ENCODE assay signal across 6 cellular contexts in the genomic region with DNA sequence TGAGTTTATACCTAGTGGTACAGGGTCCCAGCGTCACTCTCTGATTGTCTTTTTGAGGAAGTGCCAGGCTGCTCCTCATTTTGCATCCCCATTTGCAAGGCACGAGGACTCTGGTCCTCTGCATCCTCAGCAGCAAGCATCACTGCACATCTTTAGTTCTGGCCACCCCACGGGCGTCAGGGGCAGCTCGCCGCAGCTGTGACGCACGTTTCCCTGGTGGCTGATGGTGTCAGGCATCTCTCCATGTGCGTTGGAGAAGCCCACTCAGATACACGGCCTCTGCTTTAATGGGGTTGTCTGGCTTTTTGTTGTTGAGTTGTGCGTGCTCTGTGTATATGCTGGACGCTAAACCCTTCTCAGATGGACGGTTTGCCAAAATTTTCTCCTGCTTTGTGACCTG.
"Had no signal": no experiment of that assay in that cellular context is flagged by ENCODE, and none has a peak within 500 bp of the region (broad histone marks: within the 10 kb centered on the region; RNA-seq: fewer than 3 reads in every experiment).

No MANE protein-coding gene starts in this region.

- H3K4me1 ChIP-seq: HAP-1 had no signal

- H3K36me3 Mint-ChIP-seq: IgD-negative memory B cell had no signal

- H3K27ac Mint-ChIP-seq: HFFc6, IgD-negative memory B cell had no signal

- FAIRE-seq: HTR-8/SVneo had no signal

- H3K4me1 Mint-ChIP-seq: IgD-negative memory B cell had no signal

- H3K9ac ChIP-seq: GM23248 had no signal

- H3K9me3 ChIP-seq: HAP-1 had no signal

- H3K36me3 ChIP-seq: HAP-1 had no signal

- H2AFZ ChIP-seq: GM23248 had no signal

- H3K4me3 ChIP-seq: GM23248, HAP-1 had no signal

- H3K27ac ChIP-seq: GM23248 had no signal

- H3K4me3 Mint-ChIP-seq: HFFc6, IgD-negative memory B cell had no signal

- DNase-seq: GM23248, GOT3, HFFc6 had no signal
